ENCODE assay signal across 8 cellular contexts in the genomic region with DNA sequence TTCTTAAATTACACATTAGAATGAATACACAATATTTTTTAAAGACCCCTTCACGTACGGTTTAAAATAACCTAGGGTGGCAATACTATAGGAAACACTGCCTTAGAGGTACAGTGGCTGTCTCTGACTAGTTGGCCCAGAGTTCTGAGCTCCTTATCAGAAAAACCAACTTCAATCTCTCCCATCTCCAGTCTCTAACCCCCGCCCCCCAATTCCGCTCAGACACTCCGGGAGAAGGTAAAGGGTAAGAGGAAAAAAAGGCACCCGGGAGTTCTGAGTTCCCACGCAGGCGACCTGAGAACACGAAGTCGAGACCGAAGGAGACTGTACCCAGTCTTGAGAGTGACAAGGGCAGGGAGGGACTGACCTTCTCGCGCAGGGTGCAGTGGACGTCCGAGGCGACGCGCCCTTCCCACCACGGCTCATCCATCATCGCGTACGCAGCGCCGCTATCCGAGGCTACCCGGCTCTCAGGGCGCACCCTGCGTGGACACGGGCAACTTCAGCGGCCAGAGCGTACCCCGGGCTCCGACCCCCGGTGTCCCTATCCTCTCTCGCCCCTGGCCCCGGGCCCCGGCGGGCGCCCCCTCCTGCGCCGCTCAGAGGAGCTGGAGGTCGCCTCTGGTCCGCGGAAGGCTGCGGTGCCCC. TPM values are rescaled to one million over a fixed set of nuclear protein-coding genes. Genes with fewer than 3 reads are reported as not detected.
A peak's percentile ranks its signal among the peaks of the same experiment; 100 is the strongest.
DNase-seq lines count a peak whose midpoint lies in the region; ATAC-seq lines count a peak whose summit lies in the region.

No MANE protein-coding gene starts in this region.

- H3K36me3 ChIP-seq in aorta (ENCODE audit: control insufficient read depth in 1 of 2, insufficient read depth in 2 of 2, low read length in 1 of 2): no peaks in the 10 kb centered on the region

- H3K4me1 Mint-ChIP-seq in memory B cell: peaks cover 9% of the 10 kb centered on the region

- no peaks in the 10 kb centered on the region for H3K9me3 ChIP-seq in aorta (ENCODE audit: control insufficient read depth, low read length)

- no peaks in the 10 kb centered on the region for H3K4me1 ChIP-seq in aorta (ENCODE audit: control insufficient read depth in 1 of 2, insufficient read depth in 2 of 2, low read length in 2 of 2)

- H3K9me3 Mint-ChIP-seq in memory B cell: no peaks in the 10 kb centered on the region

- peak; percentile 16 for ATAC-seq in GM18498 (IDR thresholded peaks at IDR 0.05; ENCODE audit: unreplicated experiment)
- peak; percentile 8 for ATAC-seq in HG03442 (IDR thresholded peaks at IDR 0.05; ENCODE audit: unreplicated experiment)
- ATAC-seq in memory B cell (ENCODE audit: low read depth): no peak
- peak; percentile 64 for ATAC-seq in aorta (ENCODE audit: low FRiP score)
- no peak for ATAC-seq in HG02884 (IDR thresholded peaks at IDR 0.05; ENCODE audit: unreplicated experiment)

- H3K27ac Mint-ChIP-seq in memory B cell: no peak overlapping the region

- H3K4me3 ChIP-seq in aorta (ENCODE audit: low read length in 2 of 2): peak overlapping the region; percentile 7 to 66

- peaks cover 34% of the 10 kb centered on the region for H3K27me3 Mint-ChIP-seq in memory B cell

- no peaks in the 10 kb centered on the region for H3K27me3 ChIP-seq in aorta (ENCODE audit: control insufficient read depth in 1 of 2, insufficient read depth in 2 of 2, low read length in 1 of 2)

- intact Hi-C loops in aorta (cut with DNase I): no loop called here

- DNase-seq in cerebellum (ENCODE audit: low spot score) (peak; percentile 58), memory B cell (ENCODE audit: low spot score in 2 of 2) (no peak), aorta (peak; percentile 48 to 78), NCI-H187 treated with DMSO at 0.1 percent for 48 hours (lab: John Stamatoyannopoulos, UW) (no peak), LoVo (ENCODE audit: low spot score) (no peak)

- H3K4me3 Mint-ChIP-seq in memory B cell: peak overlapping the region; percentile 46

- no peak overlapping the region for H3K27ac ChIP-seq in aorta (ENCODE audit: low read depth in 1 of 2, low read length in 2 of 2)

- 2 to 3% methylated on average over 43 to 45 of the region's 45 CpGs for WGBS in aorta, 2 donors

- no peaks in the 10 kb centered on the region for H3K36me3 Mint-ChIP-seq in memory B cell

RNA-seq across cellular contexts. Expression of gene CCNJL, which starts 0.7 kb away (rescaled TPM):
- total RNA-seq in cerebellum (7.4 TPM), aorta (1 to 10 TPM; 2.6 to 3.5 TPM)
- polyA plus RNA-seq in aorta: under 1 TPM in 1 of 2 donors, not detected in 1; 0.18 TPM

RNA-seq across cellular contexts. Expression of gene C1QTNF2, which starts 58.8 kb away (rescaled TPM):
- total RNA-seq in cerebellum (2.3 TPM), aorta (10 to 100 TPM in 1 of 2 donors, 1 to 10 TPM in 1; 9.1 to 13.5 TPM)
- polyA plus RNA-seq in aorta: 1 to 10 TPM; 8.2 to 9.4 TPM

Comparison
In these comparisons a context has a peak if more than half of its experiments do, and no peak if none do; other contexts are left out.
1. ATAC-seq: peak in GM18498 (single experiment), HG03442 (single experiment) and aorta (single experiment); none in memory B cell (single experiment) and HG02884 (single experiment).
2. DNase-seq: peak in cerebellum (single experiment) and aorta (2 of 2); none in memory B cell (0 of 2), NCI-H187 treated with DMSO at 0.1 percent for 48 hours (single experiment) and LoVo (single experiment).